In the genomic region with DNA sequence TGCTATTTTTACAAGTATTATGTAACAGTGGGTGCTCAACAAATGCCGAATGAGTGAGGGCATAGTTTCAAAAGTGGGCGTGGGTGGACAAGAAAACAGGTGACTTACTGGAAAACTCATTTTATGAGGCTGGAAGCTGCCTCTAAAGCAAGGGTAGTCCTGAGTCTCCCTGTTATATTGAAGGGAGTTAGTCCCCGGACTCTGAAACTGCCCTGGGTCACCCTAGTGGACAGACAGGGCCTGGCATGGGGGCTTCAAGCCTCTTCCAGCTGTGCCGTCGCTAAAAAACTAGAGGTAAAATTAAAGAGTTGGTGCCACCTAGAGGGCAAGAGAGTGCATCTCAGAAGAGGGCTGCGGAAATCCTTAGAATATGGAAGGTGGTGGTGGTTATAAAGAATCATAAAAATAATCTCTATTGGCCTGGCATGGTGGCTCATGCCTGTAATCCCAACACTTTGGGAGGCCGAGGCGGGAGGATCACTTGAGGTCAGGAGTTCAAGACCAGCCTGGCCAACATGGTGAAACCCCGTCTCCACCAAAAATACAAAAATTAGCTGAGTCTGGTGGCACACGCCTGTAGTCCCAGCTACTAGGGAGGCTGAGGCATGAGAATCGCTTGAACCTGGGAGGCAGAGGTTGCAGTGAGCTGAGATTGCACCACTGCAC, we compare ENCODE assay signal across 8 cellular contexts. TPM values are rescaled to one million over a fixed set of nuclear protein-coding genes. Genes with fewer than 3 reads are reported as not detected.
DNase-seq lines count a peak whose midpoint lies in the region; ATAC-seq and TF ChIP-seq lines count a peak whose summit lies in the region.
"Not testable (repeated sequence)": the region's sequence is repeated elsewhere in the genome, so short reads cannot be mapped to it uniquely, and the experiment has no call there.

No MANE protein-coding gene starts in this region.

- H3K27ac Mint-ChIP-seq in activated naive CD4-positive, alpha-beta T cell treated with anti-CD3 and anti-CD28 coated beads for 36 hours, result peak overlapping the region; percentile 46
- peak overlapping the region; percentile 68 to 95 for H3K27ac Mint-ChIP-seq in stimulated activated naive CD8-positive, alpha-beta T cell treated with anti-CD3 and anti-CD28 coated beads, Interleukin-15, amount 100 ng/mL, for 72 hours

- H3K9me3 Mint-ChIP-seq in activated naive CD4-positive, alpha-beta T cell treated with anti-CD3 and anti-CD28 coated beads for 36 hours; stimulated activated naive CD8-positive, alpha-beta T cell treated with anti-CD3 and anti-CD28 coated beads, Interleukin-15, amount 100 ng/mL, for 72 hours: not testable (repeated sequence)

- H3K4me3 ChIP-seq in HFF-Myc (replicated peaks; ENCODE audit: low read depth, low read length), result not testable (repeated sequence)

- peak; percentile 97 for DNase-seq in ELR (ENCODE audit: low read depth)
- peak; percentile 78 for DNase-seq in HFF-Myc (ENCODE audit: extremely low read depth, low read depth)
- DNase-seq in NCI-H146 (lab: John Stamatoyannopoulos, UW), result peak; percentile 95
- peak; percentile 87 for DNase-seq in SKM-1 treated with dmso at 0.1 percent for 144 hours (lab: John Stamatoyannopoulos, UW; ENCODE audit: unreplicated experiment)
- DNase-seq in activated naive CD4-positive, alpha-beta T cell treated with anti-CD3 and anti-CD28 coated beads for 36 hours, result peak; percentile 79
- peak; percentile 76 for DNase-seq in foreskin melanocyte
- DNase-seq in non-pigmented ciliary epithelial cell (ENCODE audit: low read depth), result peak; percentile 57
- DNase-seq in stimulated activated naive CD8-positive, alpha-beta T cell treated with anti-CD3 and anti-CD28 coated beads, Interleukin-15, amount 100 ng/mL, for 72 hours, result peak; percentile 75 to 85

- TF ChIP-seq CTCF in HFF-Myc (IDR thresholded peaks at IDR 0.05; ENCODE audit: low read depth, low read length, missing control alignments), result peak; percentile 89

- peak; percentile 82 for ATAC-seq in stimulated activated naive CD8-positive, alpha-beta T cell treated with anti-CD3 and anti-CD28 coated beads, Interleukin-15, amount 100 ng/mL, for 72 hours

- peaks cover 26% of the 10 kb centered on the region for H3K4me1 Mint-ChIP-seq in activated naive CD4-positive, alpha-beta T cell treated with anti-CD3 and anti-CD28 coated beads for 36 hours (ENCODE audit: low read depth)
- H3K4me1 Mint-ChIP-seq in stimulated activated naive CD8-positive, alpha-beta T cell treated with anti-CD3 and anti-CD28 coated beads, Interleukin-15, amount 100 ng/mL, for 72 hours, result peaks cover 42% of the 10 kb centered on the region

- intact Hi-C loops in activated naive CD4-positive, alpha-beta T cell treated with anti-CD3 and anti-CD28 coated beads for 36 hours (cut with micrococcal nuclease), result loop anchor here (1.0 to 2.0 kb wide), 6 partner anchors 84 to 369 kb away; a partner anchor contains a TSS

- CTCF ChIA-PET in activated naive CD4-positive, alpha-beta T cell treated with anti-CD3 and anti-CD28 coated beads for 36 hours (lab: Charles Lee), result interaction anchor here (0.7 to 5.9 kb wide), 45 partner anchors 9 to 375 kb away, joined by 3 to 90 read pairs (median 4); a partner anchor contains a TSS

- not testable (repeated sequence) for H3K36me3 Mint-ChIP-seq in activated naive CD4-positive, alpha-beta T cell treated with anti-CD3 and anti-CD28 coated beads for 36 hours (ENCODE audit: low read depth)

- H3K27me3 Mint-ChIP-seq in activated naive CD4-positive, alpha-beta T cell treated with anti-CD3 and anti-CD28 coated beads for 36 hours (ENCODE audit: low read depth); stimulated activated naive CD8-positive, alpha-beta T cell treated with anti-CD3 and anti-CD28 coated beads, Interleukin-15, amount 100 ng/mL, for 72 hours: not testable (repeated sequence)

- not testable (repeated sequence) for H3K4me3 Mint-ChIP-seq in activated naive CD4-positive, alpha-beta T cell treated with anti-CD3 and anti-CD28 coated beads for 36 hours
- peak overlapping the region; percentile 31 to 58 for H3K4me3 Mint-ChIP-seq in stimulated activated naive CD8-positive, alpha-beta T cell treated with anti-CD3 and anti-CD28 coated beads, Interleukin-15, amount 100 ng/mL, for 72 hours

RNA-seq across cellular contexts. Expression of a gene that starts 3.6 kb away (rescaled TPM):
- 100 to 1,000 TPM; 125 to 128 TPM for total RNA-seq in activated naive CD4-positive, alpha-beta T cell treated with anti-CD3 and anti-CD28 coated beads for 36 hours

RNA-seq across cellular contexts. Expression of a gene that starts 32.9 kb away (rescaled TPM):
- 10 to 100 TPM; 35.0 to 35.8 TPM for total RNA-seq in activated naive CD4-positive, alpha-beta T cell treated with anti-CD3 and anti-CD28 coated beads for 36 hours
